In the genomic region with DNA sequence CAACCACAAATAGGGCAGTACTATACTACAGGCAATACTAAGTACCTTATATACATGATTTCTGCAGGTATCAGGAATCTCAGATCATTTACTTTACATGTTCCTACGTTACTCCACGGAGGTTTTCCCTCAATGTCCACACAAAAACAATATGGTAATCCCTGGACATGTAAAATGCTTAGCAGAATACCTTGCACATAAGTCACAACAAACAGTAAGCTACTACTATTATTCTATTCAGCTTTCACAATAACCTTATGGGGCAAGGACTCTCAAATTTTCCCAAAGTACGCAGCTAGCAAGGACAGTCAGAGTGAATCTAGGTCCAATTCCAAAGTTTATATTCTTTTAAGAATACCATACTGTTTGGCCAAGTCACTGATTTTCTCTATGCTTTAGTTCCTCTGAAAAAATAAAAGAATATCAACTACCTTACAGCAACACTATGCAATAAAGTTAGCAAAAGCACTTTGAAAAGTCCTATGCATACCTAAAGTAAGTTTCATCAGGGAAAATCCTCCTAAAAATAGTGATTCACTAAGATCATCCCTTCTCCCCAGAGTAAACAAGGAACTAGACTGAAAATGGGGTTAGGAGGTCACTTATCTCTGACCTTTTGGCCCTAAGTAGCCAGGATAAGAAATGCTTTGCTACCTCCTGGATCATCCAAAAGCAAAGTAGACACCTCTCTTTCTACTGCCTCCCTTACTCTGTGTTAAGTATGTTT, we compare ENCODE assay signal across 14 cellular contexts.
DNase-seq lines count a peak whose midpoint lies in the region; ATAC-seq, FAIRE-seq and TF ChIP-seq lines count a peak whose summit lies in the region.
"Had no signal": no experiment of that assay in that cellular context is flagged by ENCODE, and none has a peak within 500 bp of the region (broad histone marks: within the 10 kb centered on the region; RNA-seq: fewer than 3 reads in every experiment).

No MANE protein-coding gene starts in this region.

- H3K4me1 ChIP-seq in HCT116 (ENCODE audit: control insufficient read depth in 1 of 2, insufficient read depth in 2 of 2, low read length in 2 of 2), result peaks cover 32 to 54% of the 10 kb centered on the region in 2 experiments
- peaks cover 21 to 58% (median 32%) of the 10 kb centered on the region in 3 donors for H3K4me1 ChIP-seq in gastroesophageal sphincter
- H3K4me1 ChIP-seq in small intestine (ENCODE audit: control insufficient read depth in 2 of 2, insufficient read depth in 1 of 2, low read depth in 1 of 2, low read length in 1 of 2), result peaks cover 2 to 25% of the 10 kb centered on the region in 2 donors

- H3K4me2 ChIP-seq in HCT116 (ENCODE audit: low read length), result peak overlapping the region; percentile 63

- H3K9me3 ChIP-seq in HCT116 (ENCODE audit: control insufficient read depth in 1 of 2, insufficient read depth in 1 of 2, low read depth in 1 of 2, low read length in 2 of 2), result no peaks in the 10 kb centered on the region
- H3K9me3 ChIP-seq in WERI-Rb-1 (ENCODE audit: severe bottlenecking), result no peaks in the 10 kb centered on the region
- H3K9me3 ChIP-seq in gastroesophageal sphincter, result no peaks in the 10 kb centered on the region
- no peaks in the 10 kb centered on the region for H3K9me3 ChIP-seq in small intestine (ENCODE audit: control insufficient read depth, low read depth)
- H3K9me3 ChIP-seq: HAP-1, neutrophil had no signal

- no peak for TF ChIP-seq RAD21 in HCT116 (IDR thresholded peaks at IDR 0.05; ENCODE audit: low read depth)

- 71 to 73% methylated on average over 3 of the region's 3 CpGs for WGBS in gastroesophageal sphincter (ENCODE audit: low coverage in 1 of 2), 2 donors
- WGBS in small intestine, 3 donors, result 81 to 87% (median 87%) methylated on average over 3 of the region's 3 CpGs

- no peaks in the 10 kb centered on the region for H3K27me3 Mint-ChIP-seq in activated CD4-positive, alpha-beta T cell treated with anti-CD3 and anti-CD28 coated beads, Interleukin-2, amount 10 ng/mL, durations not matched to agents 7 days and 5 days

- H3K9me3 Mint-ChIP-seq in activated CD4-positive, alpha-beta T cell treated with anti-CD3 and anti-CD28 coated beads, Interleukin-2, amount 10 ng/mL, durations not matched to agents 7 days and 5 days, result no peaks in the 10 kb centered on the region

- H3K36me3 Mint-ChIP-seq in activated CD4-positive, alpha-beta T cell treated with anti-CD3 and anti-CD28 coated beads, Interleukin-2, amount 10 ng/mL, durations not matched to agents 7 days and 5 days (ENCODE audit: low read depth), result peaks cover 7% of the 10 kb centered on the region

- H3K79me2 ChIP-seq in HCT116 (ENCODE audit: insufficient read depth, low read length), result peaks cover 13% of the 10 kb centered on the region; the same call in 1 of the 2 replicates

- intact Hi-C loops in HCT116 (cut with micrococcal nuclease), result loop anchor here (5.0 to 10.0 kb wide), 2 partner anchors 66 to 174 kb away; a partner anchor contains a TSS

- no peak for DNase-seq in HCT116 (ENCODE audit: low read depth, low spot score)
- DNase-seq in WERI-Rb-1, result no peak
- DNase-seq in small intestine, result no peak
- no peak for DNase-seq in activated CD4-positive, alpha-beta T cell treated with anti-CD3 and anti-CD28 coated beads, Interleukin-2, amount 10 ng/mL, durations not matched to agents 7 days and 5 days
- no peak for DNase-seq in amygdala (lab: John Stamatoyannopoulos, UW)
- no peak for DNase-seq in foreskin melanocyte
- no peak for DNase-seq in HuH-7 (ENCODE audit: low spot score)
- DNase-seq: NCI-H1417; NK-92 treated with Interleukin-12 subunit alpha and Interleukin-12 subunit beta, amount 100 ng/mL, for 24 hours had no signal

- POLR2A ChIA-PET in HCT116 (lab: Charles Lee), result interaction anchor here (3.4 kb wide), 1 partner anchor 68 kb away, joined by 19 read pairs; a partner anchor contains a TSS
- POLR2A ChIA-PET in activated CD4-positive, alpha-beta T cell treated with anti-CD3 and anti-CD28 coated beads, Interleukin-2, amount 10 ng/mL, durations not matched to agents 7 days and 5 days (lab: Charles Lee), result no interaction called here

- RAD21 ChIA-PET in HCT116 (lab: Charles Lee; ENCODE audit: low non-redundant PET in 1 of 2, low total read pairs in 2 of 2, uncharacterized antibody in 2 of 2, unreplicated experiment in 2 of 2), result interaction anchor here in 1 of 2 experiments (3.5 kb wide), 1 partner anchor 83 kb away, joined by 18 read pairs; no protein-coding TSS in a partner anchor

- no peak overlapping the region for H2AFZ ChIP-seq in HCT116 (ENCODE audit: low read depth, low read length, poor library complexity, severe bottlenecking)

- H3K36me3 ChIP-seq in HCT116 (ENCODE audit: control insufficient read depth in 1 of 2, insufficient read depth in 2 of 2, low read length in 2 of 2) (no peaks in the 10 kb centered on the region), WERI-Rb-1 (peaks cover 4% of the 10 kb centered on the region), gastroesophageal sphincter (no peaks in the 10 kb centered on the region), small intestine (ENCODE audit: control insufficient read depth in 2 of 2, insufficient read depth in 2 of 2, low read length in 2 of 2) (peaks cover 0 to 3% of the 10 kb centered on the region in 2 donors)
- H3K36me3 ChIP-seq: neutrophil had no signal

- H3K4me3 ChIP-seq in HCT116 (replicated peaks in 1 of 2; ENCODE audit: low read depth in 1 of 2, low read length in 2 of 2) (no peak overlapping the region; a peak in 1 of 4 replicates), WERI-Rb-1 (ENCODE audit: low read depth, low read length) (peak overlapping the region; percentile 20; the same call in 1 of the 2 replicates), gastroesophageal sphincter (no peak overlapping the region), small intestine (ENCODE audit: low read depth in 1 of 2, low read length in 2 of 2) (no peak overlapping the region)
- H3K4me3 ChIP-seq: HAP-1 had no signal

- H3K27ac ChIP-seq in HCT116 (ENCODE audit: low read depth, low read length) (no peak overlapping the region), WERI-Rb-1 (peak overlapping the region; percentile 91), gastroesophageal sphincter (peak overlapping the region in 3 of 4 donors; percentile 59 to 69 (median 60)), small intestine (ENCODE audit: low read depth in 1 of 2, low read length in 1 of 2) (peak overlapping the region; percentile 17 to 79)
- H3K27ac ChIP-seq: neutrophil had no signal

- TF ChIP-seq CTCF in HCT116 (IDR thresholded peaks at IDR 0.05 in 2 of 3, conservative IDR thresholded peaks at IDR 0.05 in 1 of 3; ENCODE audit: borderline replicate concordance in 1 of 3, insufficient read depth in 1 of 3, low read depth in 2 of 3, low read length in 2 of 3) (no peak), WERI-Rb-1 (IDR thresholded peaks at IDR 0.05; ENCODE audit: low read depth, low read length) (no peak), gastroesophageal sphincter (IDR thresholded peaks at IDR 0.05) (no peak)

- H4K20me1 ChIP-seq in HCT116 (ENCODE audit: insufficient read depth), result no peaks in the 10 kb centered on the region

- no TSS peak for BruUV-seq in HCT116 (replicated peaks; lab: Mats Ljungman, UMichigan)

- H3K27me3 ChIP-seq in HCT116 (ENCODE audit: insufficient read depth, low read length) (no peaks in the 10 kb centered on the region), WERI-Rb-1 (ENCODE audit: insufficient read depth, low read depth, severe bottlenecking) (no peaks in the 10 kb centered on the region), gastroesophageal sphincter (no peaks in the 10 kb centered on the region), small intestine (ENCODE audit: control insufficient read depth in 2 of 2, insufficient read depth in 2 of 2, low read length in 2 of 2) (no peaks in the 10 kb centered on the region)
- H3K27me3 ChIP-seq: neutrophil had no signal

- no peak for ATAC-seq in HCT116
- no peak for ATAC-seq in gastroesophageal sphincter

- no peaks in the 10 kb centered on the region for H3K9me2 ChIP-seq in HCT116 (ENCODE audit: insufficient read depth)

- no peak for FAIRE-seq in small intestine (lab: Jason Lieb, UNC)
- FAIRE-seq: colon, urothelium cell line had no signal

- no peak overlapping the region for H3K27ac Mint-ChIP-seq in activated CD4-positive, alpha-beta T cell treated with anti-CD3 and anti-CD28 coated beads, Interleukin-2, amount 10 ng/mL, durations not matched to agents 7 days and 5 days

- H3K4me1 Mint-ChIP-seq in activated CD4-positive, alpha-beta T cell treated with anti-CD3 and anti-CD28 coated beads, Interleukin-2, amount 10 ng/mL, durations not matched to agents 7 days and 5 days, result peaks cover 44% of the 10 kb centered on the region

- H3K4me3 Mint-ChIP-seq in activated CD4-positive, alpha-beta T cell treated with anti-CD3 and anti-CD28 coated beads, Interleukin-2, amount 10 ng/mL, durations not matched to agents 7 days and 5 days, result no peak overlapping the region

- CTCF ChIA-PET in HCT116 (lab: Charles Lee), result interaction anchor here (1.0 to 3.6 kb wide), 4 partner anchors 12 to 439 kb away, joined by 4 to 158 read pairs (median 16); no protein-coding TSS in a partner anchor
- CTCF ChIA-PET in activated CD4-positive, alpha-beta T cell treated with anti-CD3 and anti-CD28 coated beads, Interleukin-2, amount 10 ng/mL, durations not matched to agents 7 days and 5 days (lab: Charles Lee), result interaction anchor here (0.7 to 9.1 kb wide), 6 partner anchors 9 to 83 kb away, joined by 3 to 137 read pairs (median 4); no protein-coding TSS in a partner anchor

- TF ChIP-seq EP300 in gastroesophageal sphincter (IDR thresholded peaks at IDR 0.05), result no peak

- no peak overlapping the region for H3K9ac ChIP-seq in HCT116 (ENCODE audit: low read length)

- TF ChIP-seq POLR2A in HCT116 (IDR thresholded peaks at IDR 0.05; ENCODE audit: borderline replicate concordance, extremely low read depth, insufficient read depth, insufficient read length), result no peak
- no peak for TF ChIP-seq POLR2A in gastroesophageal sphincter (IDR thresholded peaks at IDR 0.05)

TF ChIP-seq in HCT116, 20 proteins besides CTCF, POLR2A, EP300 and RAD21 (continues in another document):
- TF ChIP-seq CBX3 (IDR thresholded peaks at IDR 0.05; ENCODE audit: low read depth), result no peak
- no peak for TF ChIP-seq SRF (IDR thresholded peaks at IDR 0.05; ENCODE audit: low read depth)
- TF ChIP-seq POLR2AphosphoS5 (IDR thresholded peaks at IDR 0.05; ENCODE audit: low read depth, low read length), result no peak
- TF ChIP-seq ZFX (IDR thresholded peaks at IDR 0.05), result no peak
- TF ChIP-seq YY1 (IDR thresholded peaks at IDR 0.05; ENCODE audit: extremely low read depth, insufficient replicate concordance, low read depth, low read length), result no peak
- TF ChIP-seq, protein P1, sequence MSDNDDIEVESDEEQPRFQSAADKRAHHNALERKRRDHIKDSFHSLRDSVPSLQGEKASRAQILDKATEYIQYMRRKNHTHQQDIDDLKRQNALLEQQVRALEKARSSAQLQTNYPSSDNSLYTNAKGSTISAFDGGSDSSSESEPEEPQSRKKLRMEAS (IDR thresholded peaks at IDR 0.05), result no peak
- TF ChIP-seq FOSL1 (IDR thresholded peaks at IDR 0.05; ENCODE audit: low read depth), result no peak
- TF ChIP-seq SIN3A (IDR thresholded peaks at IDR 0.05; ENCODE audit: low read depth), result no peak
